Comparison of ENCODE assay signal across 31 cellular contexts in genomic region chrY:6949947-6950346, GRCh38. TPM values are rescaled to one million over a fixed set of nuclear protein-coding genes. Genes with fewer than 3 reads are reported as not detected.
"Had no signal": no experiment of that assay in that cellular context is flagged by ENCODE, and none has a peak within 500 bp of the region (broad histone marks: within the 10 kb centered on the region; RNA-seq: fewer than 3 reads in every experiment).

No MANE protein-coding gene starts in this region.

- H3K4me1 ChIP-seq: ascending aorta had no signal

- H3K27ac ChIP-seq: ascending aorta, VCaP had no signal

- ATAC-seq: activated CD8-positive, alpha-beta T cell treated with anti-CD3 and anti-CD28 coated beads for 36 hours; activated naive CD8-positive, alpha-beta T cell treated with anti-CD3 and anti-CD28 coated beads, Interleukin-2, amount 50 U/mL, for 24 hours had no signal

- H3K36me3 ChIP-seq: ascending aorta had no signal

- H3K4me3 ChIP-seq: ascending aorta had no signal

- H3K27me3 ChIP-seq: ascending aorta had no signal

- FAIRE-seq: TTC549 had no signal

- DNase-seq: activated B cell treated with CpG ODN at 0.5 μM for 24 hours; activated CD4-positive, alpha-beta memory T cell treated with anti-CD3 and anti-CD28 coated beads for 36 hours; activated CD4-positive, alpha-beta T cell treated with anti-CD3 and anti-CD28 coated beads for 4 hours; activated CD4-positive, alpha-beta T cell treated with anti-CD3 and anti-CD28 coated beads, Interleukin-2, amount 10 ng/mL, durations not matched to agents 24 days and 14 days; activated CD4-positive, alpha-beta T cell treated with anti-CD3 and anti-CD28 coated beads, Interleukin-2, amount 50 U/mL, for 1 hour; activated CD4-positive, alpha-beta T cell treated with anti-CD3 and anti-CD28 coated beads, Interleukin-2, amount 50 U/mL, for 4 hours; activated CD4-positive, CD25-positive, alpha-beta regulatory T cell treated with anti-CD3 and anti-CD28 coated beads, Interleukin-2, amount 50 U/mL, for 72 hours; activated CD8-positive, alpha-beta memory T cell treated with anti-CD3 and anti-CD28 coated beads, Interleukin-2, amount 50 U/mL, for 48 hours; activated CD8-positive, alpha-beta T cell treated with anti-CD3 and anti-CD28 coated beads for 36 hours; activated effector memory CD4-positive, alpha-beta T cell treated with Interleukin-2 at 50 U/mL for 16 hours; activated gamma-delta T cell; activated naive CD4-positive, alpha-beta T cell treated with anti-CD3 and anti-CD28 coated beads, Interleukin-2, amount 10 ng/mL, durations not matched to agents 7 days and 5 days; activated naive CD4-positive, alpha-beta T cell treated with Interleukin-2 at 50 U/mL for 16 hours; activated naive CD8-positive, alpha-beta T cell treated with anti-CD3 and anti-CD28 coated beads, Interleukin-2, amount 10 ng/mL, durations not matched to agents 7 days and 5 days; activated naive CD8-positive, alpha-beta T cell treated with anti-CD3 and anti-CD28 coated beads, Interleukin-2, amount 50 U/mL, for 24 hours; activated T-cell treated with anti-CD3 and anti-CD28 coated beads, Interleukin-2, amount 50 U/mL, for 24 hours; activated T-cell treated with anti-CD3 and anti-CD28 coated beads, Interleukin-2, amount 50 U/mL, for 48 hours; amygdala; anterior cingulate cortex; central memory CD4-positive, alpha-beta T cell; T-helper 1 cell; T-helper 2 cell; T-helper 9 cell had no signal

RNA-seq across cellular contexts. Expression of gene AMELY, which starts 38.4 kb away (rescaled TPM):
- total RNA-seq: activated B cell treated with CpG ODN at 0.5 μM for 24 hours; activated CD4-positive, alpha-beta memory T cell treated with anti-CD3 and anti-CD28 coated beads for 36 hours; activated CD4-positive, alpha-beta T cell treated with anti-CD3 and anti-CD28 coated beads, Interleukin-2, amount 10 ng/mL, durations not matched to agents 24 days and 14 days; activated CD8-positive, alpha-beta memory T cell treated with anti-CD3 and anti-CD28 coated beads for 36 hours; activated CD8-positive, alpha-beta T cell treated with anti-CD3 and anti-CD28 coated beads for 36 hours; activated naive CD8-positive, alpha-beta T cell treated with anti-CD3 and anti-CD28 coated beads, Interleukin-2, amount 10 ng/mL, durations not matched to agents 7 days and 5 days; activated T-helper 2 cell treated with anti-CD3 and anti-CD28 coated beads, Interferon-gamma antibody, Interleukin-2, Interleukin-4, amounts not matched to agents 10 μg/mL and 5 μg/mL and 100 μg/mL, durations not matched to agents 14 hours and 24 hours and 36 hours; ascending aorta; cardiac septum; cerebellum had no signal
- polyA plus RNA-seq: adipose tissue had no signal

RNA-seq across cellular contexts. Expression of gene TBL1Y, which starts 39.5 kb away (rescaled TPM):
- total RNA-seq: activated B cell treated with CpG ODN at 0.5 μM for 24 hours; activated CD4-positive, alpha-beta memory T cell treated with anti-CD3 and anti-CD28 coated beads for 36 hours; activated CD4-positive, alpha-beta T cell treated with anti-CD3 and anti-CD28 coated beads, Interleukin-2, amount 10 ng/mL, durations not matched to agents 24 days and 14 days; activated CD8-positive, alpha-beta memory T cell treated with anti-CD3 and anti-CD28 coated beads for 36 hours; activated T-helper 2 cell treated with anti-CD3 and anti-CD28 coated beads, Interferon-gamma antibody, Interleukin-2, Interleukin-4, amounts not matched to agents 10 μg/mL and 5 μg/mL and 100 μg/mL, durations not matched to agents 14 hours and 24 hours and 36 hours; ascending aorta; cardiac septum; cerebellum had no signal
